In the genomic region with DNA sequence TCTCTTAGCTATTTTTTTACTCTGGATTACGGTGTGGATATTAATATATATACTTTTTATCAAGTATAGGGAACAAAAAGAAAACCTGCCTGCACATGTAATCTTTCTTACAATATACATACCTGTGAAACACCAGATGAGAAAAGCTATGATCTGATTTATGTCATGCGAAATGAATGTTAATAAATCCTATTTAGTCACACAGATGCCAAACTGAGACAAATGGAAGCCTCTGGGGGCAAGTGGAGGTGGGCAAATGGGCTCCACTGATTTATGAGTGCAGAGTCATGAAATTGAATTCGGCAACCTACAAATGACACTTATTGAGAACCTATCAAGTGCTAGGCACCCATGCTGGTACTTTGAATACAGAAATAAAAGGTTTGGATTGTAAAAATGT, we compare ENCODE assay signal across 18 cellular contexts.
DNase-seq lines count a peak whose midpoint lies in the region; ATAC-seq and TF ChIP-seq lines count a peak whose summit lies in the region.
"Had no signal": no experiment of that assay in that cellular context is flagged by ENCODE, and none has a peak within 500 bp of the region (broad histone marks: within the 10 kb centered on the region; RNA-seq: fewer than 3 reads in every experiment).

No MANE protein-coding gene starts in this region.

- no peak overlapping the region for H3K4me3 Mint-ChIP-seq in stimulated activated effector memory CD8-positive, alpha-beta T cell treated with anti-CD3 and anti-CD28 coated beads, Interleukin-12 subunit alpha, Interleukin-12 subunit beta, amount 100 ng/mL, for 72 hours
- H3K4me3 Mint-ChIP-seq: B cell; CD4-positive, CD25-positive, alpha-beta regulatory T cell; CD8-positive, alpha-beta T cell had no signal

- no peaks in the 10 kb centered on the region for H3K36me3 ChIP-seq in SK-N-MC (ENCODE audit: insufficient read depth, low read length)
- H3K36me3 ChIP-seq: BLaER1 had no signal

- no peak overlapping the region for H3K27ac Mint-ChIP-seq in stimulated activated effector memory CD8-positive, alpha-beta T cell treated with anti-CD3 and anti-CD28 coated beads, Interleukin-12 subunit alpha, Interleukin-12 subunit beta, amount 100 ng/mL, for 72 hours
- H3K27ac Mint-ChIP-seq: B cell; CD4-positive, CD25-positive, alpha-beta regulatory T cell; CD8-positive, alpha-beta T cell had no signal

- H3K27me3 ChIP-seq in foreskin keratinocyte, result no peaks in the 10 kb centered on the region
- H3K27me3 ChIP-seq: BLaER1 had no signal

- no peak overlapping the region for H3K4me3 ChIP-seq in SK-N-MC
- H3K4me3 ChIP-seq: BLaER1, GM23248 had no signal

- ATAC-seq in foreskin keratinocyte (peak; percentile 68), HG03521 (IDR thresholded peaks at IDR 0.05; ENCODE audit: unreplicated experiment) (no peak)
- no peak for ATAC-seq in stimulated activated effector memory CD8-positive, alpha-beta T cell treated with anti-CD3 and anti-CD28 coated beads, Interleukin-12 subunit alpha, Interleukin-12 subunit beta, amount 100 ng/mL, for 72 hours
- ATAC-seq: CD8-positive, alpha-beta T cell had no signal

- TF ChIP-seq CTCF in foreskin keratinocyte (conservative IDR thresholded peaks at IDR 0.05), result no peak

- no peaks in the 10 kb centered on the region for H3K4me1 ChIP-seq in foreskin keratinocyte
- H3K4me1 ChIP-seq: BLaER1, Caco-2 had no signal

- H3K9me3 Mint-ChIP-seq in stimulated activated effector memory CD8-positive, alpha-beta T cell treated with anti-CD3 and anti-CD28 coated beads, Interleukin-12 subunit alpha, Interleukin-12 subunit beta, amount 100 ng/mL, for 72 hours, result peaks cover 7% of the 10 kb centered on the region
- H3K9me3 Mint-ChIP-seq: CD8-positive, alpha-beta T cell had no signal

- no peak overlapping the region for H3K9ac ChIP-seq in SK-N-MC (ENCODE audit: insufficient read length)
- H3K9ac ChIP-seq: BLaER1, GM23248 had no signal

- no peaks in the 10 kb centered on the region for H3K36me3 Mint-ChIP-seq in stimulated activated effector memory CD8-positive, alpha-beta T cell treated with anti-CD3 and anti-CD28 coated beads, Interleukin-12 subunit alpha, Interleukin-12 subunit beta, amount 100 ng/mL, for 72 hours
- H3K36me3 Mint-ChIP-seq: CD4-positive, CD25-positive, alpha-beta regulatory T cell; CD8-positive, alpha-beta T cell had no signal

- peak; percentile 41 for DNase-seq in NCI-H82 (lab: John Stamatoyannopoulos, UW)
- DNase-seq in NCI-H82 treated with DMSO at 0.1 percent for 48 hours (lab: John Stamatoyannopoulos, UW; ENCODE audit: unreplicated experiment), result no peak
- DNase-seq in SK-N-MC (ENCODE audit: low read depth, low spot score), result no peak
- DNase-seq in foreskin keratinocyte, result peak; percentile 28 to 67
- no peak for DNase-seq in stimulated activated effector memory CD8-positive, alpha-beta T cell treated with anti-CD3 and anti-CD28 coated beads, Interleukin-12 subunit alpha, Interleukin-12 subunit beta, amount 100 ng/mL, for 72 hours (ENCODE audit: low spot score in 2 of 2)
- DNase-seq: Caco-2; CD4-positive, CD25-positive, alpha-beta regulatory T cell; CD8-positive, alpha-beta T cell; DMS153; DND-41; GM23248; H7; HCEC 1CT had no signal

- no peaks in the 10 kb centered on the region for H3K4me1 Mint-ChIP-seq in stimulated activated effector memory CD8-positive, alpha-beta T cell treated with anti-CD3 and anti-CD28 coated beads, Interleukin-12 subunit alpha, Interleukin-12 subunit beta, amount 100 ng/mL, for 72 hours
- H3K4me1 Mint-ChIP-seq: B cell had no signal

- H3K9me3 ChIP-seq in SK-N-MC (ENCODE audit: low read depth, low read length), result no peaks in the 10 kb centered on the region
- H3K9me3 ChIP-seq: BLaER1, Caco-2 had no signal

- H3K27ac ChIP-seq in SK-N-MC, result peak overlapping the region; percentile 57; the same call in 1 of the 2 replicates
- no peak overlapping the region for H3K27ac ChIP-seq in foreskin keratinocyte
- H3K27ac ChIP-seq: 22Rv1, BLaER1, C4-2B, GM23248 had no signal

Comparison
In these comparisons a context has a peak if more than half of its experiments do, and no peak if none do; other contexts are left out.
1. DNase-seq: peak in NCI-H82 (single experiment) and foreskin keratinocyte (2 of 2); none in NCI-H82 treated with DMSO at 0.1 percent for 48 hours (single experiment), SK-N-MC (single experiment) and stimulated activated effector memory CD8-positive, alpha-beta T cell treated with anti-CD3 and anti-CD28 coated beads, Interleukin-12 subunit alpha, Interleukin-12 subunit beta, amount 100 ng/mL, for 72 hours (0 of 2).